ENCODE assay signal across 10 cellular contexts in the genomic region with DNA sequence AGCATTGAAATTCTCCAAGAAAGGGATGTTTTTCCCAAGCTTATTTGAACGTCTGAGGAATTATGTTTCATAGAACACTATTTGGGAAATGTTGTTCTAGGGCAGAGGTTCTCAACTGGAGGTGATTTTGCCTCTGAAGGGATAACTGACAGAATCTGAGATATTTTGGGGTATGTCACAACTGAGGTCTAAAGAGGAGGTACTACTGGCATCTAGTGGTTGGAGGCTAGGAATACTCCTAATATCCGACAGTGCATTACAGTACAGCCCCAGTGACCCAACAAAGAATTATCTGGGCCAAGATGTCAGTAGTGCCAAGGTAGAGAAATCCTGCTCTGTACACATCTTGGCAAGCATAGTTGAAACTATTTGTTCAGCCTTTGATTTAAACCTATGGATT. TPM values are rescaled to one million over a fixed set of nuclear protein-coding genes. Genes with fewer than 3 reads are reported as not detected.
DNase-seq lines count a peak whose midpoint lies in the region; FAIRE-seq and TF ChIP-seq lines count a peak whose summit lies in the region.
"Had no signal": no experiment of that assay in that cellular context is flagged by ENCODE, and none has a peak within 500 bp of the region (broad histone marks: within the 10 kb centered on the region; RNA-seq: fewer than 3 reads in every experiment).

No MANE protein-coding gene starts in this region.

- H4K20me1 ChIP-seq in smooth muscle cell (ENCODE audit: low read depth) = no peaks in the 10 kb centered on the region

- no peaks in the 10 kb centered on the region for H3K9me3 ChIP-seq in esophagus muscularis mucosa
- no peaks in the 10 kb centered on the region for H3K9me3 ChIP-seq in smooth muscle cell (replicated peaks; ENCODE audit: low read depth)
- H3K9me3 ChIP-seq in MG63 = no peaks in the 10 kb centered on the region

- H3K27ac ChIP-seq in esophagus muscularis mucosa (replicated peaks in 1 of 4) = no peak overlapping the region
- H3K27ac ChIP-seq in smooth muscle cell (ENCODE audit: low read depth) = no peak overlapping the region

- H3K4me3 ChIP-seq in esophagus muscularis mucosa (no peak overlapping the region), smooth muscle cell (no peak overlapping the region), MG63 (no peak overlapping the region)

- no peaks in the 10 kb centered on the region for H3F3A ChIP-seq in smooth muscle cell (ENCODE audit: low read depth)

- no peak for TF ChIP-seq EP300 in esophagus muscularis mucosa (IDR thresholded peaks at IDR 0.05)

- H3K4me2 ChIP-seq in smooth muscle cell = no peak overlapping the region

- no peak for FAIRE-seq in H54 (lab: Jason Lieb, UNC)
- FAIRE-seq: astrocyte had no signal

- TF ChIP-seq POLR2A in esophagus muscularis mucosa (IDR thresholded peaks at IDR 0.05; ENCODE audit: low read depth) (no peak), H54 (IDR thresholded peaks at IDR 0.05; ENCODE audit: low read depth, low read length) (no peak)

- H3K79me2 ChIP-seq in smooth muscle cell (ENCODE audit: low read depth) = no peaks in the 10 kb centered on the region

- H3K27me3 ChIP-seq in esophagus muscularis mucosa (no peaks in the 10 kb centered on the region), smooth muscle cell (ENCODE audit: low read depth) (peaks cover 11% of the 10 kb centered on the region), MG63 (no peaks in the 10 kb centered on the region)

- WGBS in esophagus muscularis mucosa = 73% methylated on average over 2 of the region's 2 CpGs
- WGBS in smooth muscle cell (ENCODE audit: low lambda C conversion rate) = 52% methylated on average over 2 of the region's 2 CpGs

- H2AFZ ChIP-seq in smooth muscle cell (ENCODE audit: low read depth) = no peak overlapping the region

- H3K4me1 ChIP-seq in esophagus muscularis mucosa (peaks cover 0 to 10% (median 8%) of the 10 kb centered on the region in 4 donors), smooth muscle cell (ENCODE audit: low read depth) (no peaks in the 10 kb centered on the region)

- TF ChIP-seq CTCF in GM10266 (IDR thresholded peaks at IDR 0.05; ENCODE audit: control insufficient read depth, insufficient read depth, low read depth, missing control alignments) (peak; percentile 11), esophagus muscularis mucosa (IDR thresholded peaks at IDR 0.05) (peak in 1 of 3 experiments; percentile 25), smooth muscle cell (IDR thresholded peaks at IDR 0.05; ENCODE audit: borderline replicate concordance, insufficient read depth, poor library complexity, severe bottlenecking) (no peak)

- no peak for DNase-seq in GM10266 (ENCODE audit: extremely low spot score)
- peak; percentile 24 for DNase-seq in H4 (ENCODE audit: low spot score)
- DNase-seq in NCI-H69 (lab: John Stamatoyannopoulos, UW) = peak; percentile 31
- peak; percentile 12 for DNase-seq in iPS DF 19.7 (ENCODE audit: low read depth, low spot score)
- DNase-seq in esophagus muscularis mucosa (ENCODE audit: extremely low spot score) = no peak
- no peak for DNase-seq in H54 (ENCODE audit: insufficient read length, low spot score)
- DNase-seq in smooth muscle cell (lab: John Stamatoyannopoulos, UW; ENCODE audit: unreplicated experiment) = no peak
- no peak for DNase-seq in MG63

- no peak overlapping the region for H3K9ac ChIP-seq in smooth muscle cell (ENCODE audit: low read depth)

- H3K36me3 ChIP-seq in esophagus muscularis mucosa = no peaks in the 10 kb centered on the region
- no peaks in the 10 kb centered on the region for H3K36me3 ChIP-seq in smooth muscle cell (ENCODE audit: low read depth)
- H3K36me3 ChIP-seq in MG63 = no peaks in the 10 kb centered on the region

- intact Hi-C loops in esophagus muscularis mucosa (cut with DNase I) = loop anchor here (10.0 kb wide), 2 partner anchors 86 to 276 kb away; a partner anchor contains a TSS

RNA-seq across cellular contexts. Expression of a gene that starts 6.4 kb away (rescaled TPM):
- 7.0 and 7.2 TPM in 2 replicates for total RNA-seq in H4 (2014; rRNA removed; shearing (Covaris generic))
- total RNA-seq in esophagus muscularis mucosa (1 to 10 TPM; 5.0 to 8.7 (median 6.8) TPM), smooth muscle cell (5.0 and 6.9 TPM in 2 replicates)
- 0.95 and 3.9 TPM in 2 replicates for polyA plus RNA-seq in smooth muscle cell
- total RNA-seq in MG63 (2014; rRNA removed; shearing (Covaris generic); ENCODE audit: low replicate concordance) = 3.9 and 6.2 TPM in 2 replicates

RNA-seq across cellular contexts. Expression of a gene that starts 58.3 kb away (rescaled TPM):
- not detected in 2 replicates for total RNA-seq in H4 (2014; rRNA removed; shearing (Covaris generic))
- total RNA-seq in esophagus muscularis mucosa (not detected), smooth muscle cell (not detected in 2 replicates)
- polyA plus RNA-seq in smooth muscle cell = not detected in 2 replicates
- not detected in 2 replicates for total RNA-seq in MG63 (2014; rRNA removed; shearing (Covaris generic); ENCODE audit: low replicate concordance)
- total RNA-seq: astrocyte, mononuclear cell had no signal

Comparison
In these comparisons a context has a peak if more than half of its experiments do, and no peak if none do; other contexts are left out.
1. DNase-seq: peak in H4 (single experiment), NCI-H69 (single experiment) and iPS DF 19.7 (single experiment); none in GM10266 (single experiment), esophagus muscularis mucosa (single experiment), H54 (single experiment), smooth muscle cell (single experiment) and MG63 (single experiment).